In genomic region chr13:27168086-27168485, GRCh38 we compare ENCODE assay signal across 1 cellular context.
TF ChIP-seq lines count a peak whose summit lies in the region.

No MANE protein-coding gene starts in this region.

TF ChIP-seq in H1, 55 proteins besides CTCF, POLR2A, EP300 and RAD21 (continued from another document):
- TF ChIP-seq TBP (IDR thresholded peaks at IDR 0.05; ENCODE audit: low read depth, low read length) (no peak), SRF (IDR thresholded peaks at IDR 0.05; ENCODE audit: low read depth, low read length) (no peak), EGR1 (IDR thresholded peaks at IDR 0.05; ENCODE audit: borderline replicate concordance, low read depth, low read length) (no peak), KDM1A (IDR thresholded peaks at IDR 0.05; ENCODE audit: borderline replicate concordance, low read length) (no peak), SP1 (IDR thresholded peaks at IDR 0.05; ENCODE audit: low read depth, low read length) (no peak), CHD7 (IDR thresholded peaks at IDR 0.05; ENCODE audit: insufficient replicate concordance, low read length) (no peak), TAF7 (optimal IDR thresholded peaks at IDR 0.05; ENCODE audit: borderline replicate concordance, low read depth, low read length) (no peak), BCL11A (IDR thresholded peaks at IDR 0.05; ENCODE audit: low read depth in 2 of 2, low read length in 2 of 2) (no peak), POU5F1 (IDR thresholded peaks at IDR 0.05; ENCODE audit: low read depth, low read length) (no peak)
